Comparison of ENCODE assay signal across 18 cellular contexts in genomic region chr11:31480930-31481329, GRCh38. TPM values are rescaled to one million over a fixed set of nuclear protein-coding genes. Genes with fewer than 3 reads are reported as not detected.
A peak's percentile ranks its signal among the peaks of the same experiment; 100 is the strongest.
DNase-seq lines count a peak whose midpoint lies in the region; ATAC-seq and FAIRE-seq lines count a peak whose summit lies in the region.
"Had no signal": no experiment of that assay in that cellular context is flagged by ENCODE, and none has a peak within 500 bp of the region (broad histone marks: within the 10 kb centered on the region; RNA-seq: fewer than 3 reads in every experiment).

No MANE protein-coding gene starts in this region.

- ATAC-seq in GM21723 (IDR thresholded peaks at IDR 0.05; ENCODE audit: unreplicated experiment): no peak
- ATAC-seq: K562 had no signal

- no peak for FAIRE-seq in urothelium cell line (lab: Jason Lieb, UNC)
- FAIRE-seq: GM12892, GM18507, K562 had no signal

- DNase-seq in DMS 273 (lab: John Stamatoyannopoulos, UW; ENCODE audit: unreplicated experiment) (peak; percentile 7), DMS 273 treated with DMSO at 0.1 percent for 48 hours (lab: John Stamatoyannopoulos, UW) (no peak), D341Med (ENCODE audit: low spot score) (peak; percentile 41), NCI-H82 (lab: John Stamatoyannopoulos, UW) (peak; percentile 84), cerebellum (ENCODE audit: low spot score) (peak; percentile 13), urothelium cell line (ENCODE audit: low spot score) (no peak), NCI-H1105 (lab: John Stamatoyannopoulos, UW) (no peak)
- DNase-seq: GOT3, NCI-H1092 treated with DMSO at 0.1 percent for 48 hours, NCI-H187, NCI-H345, NCI-H774, SHP77, T-helper 1 cell had no signal

RNA-seq across cellular contexts. Expression of gene IMMP1L, which starts 28.5 kb away (rescaled TPM):
- 53.0 TPM for total RNA-seq in cerebellum

RNA-seq across cellular contexts. Expression of gene ELP4, which starts 28.6 kb away (rescaled TPM):
- total RNA-seq in cerebellum: 95.3 TPM

Comparison
In these comparisons a context has a peak if more than half of its experiments do, and no peak if none do; other contexts are left out.
1. DNase-seq: peak in DMS 273 (single experiment), D341Med (single experiment), NCI-H82 (single experiment) and cerebellum (single experiment); none in DMS 273 treated with DMSO at 0.1 percent for 48 hours (single experiment), urothelium cell line (single experiment) and NCI-H1105 (single experiment).